12 cellular contexts compared by ENCODE assay signal in the genomic region with DNA sequence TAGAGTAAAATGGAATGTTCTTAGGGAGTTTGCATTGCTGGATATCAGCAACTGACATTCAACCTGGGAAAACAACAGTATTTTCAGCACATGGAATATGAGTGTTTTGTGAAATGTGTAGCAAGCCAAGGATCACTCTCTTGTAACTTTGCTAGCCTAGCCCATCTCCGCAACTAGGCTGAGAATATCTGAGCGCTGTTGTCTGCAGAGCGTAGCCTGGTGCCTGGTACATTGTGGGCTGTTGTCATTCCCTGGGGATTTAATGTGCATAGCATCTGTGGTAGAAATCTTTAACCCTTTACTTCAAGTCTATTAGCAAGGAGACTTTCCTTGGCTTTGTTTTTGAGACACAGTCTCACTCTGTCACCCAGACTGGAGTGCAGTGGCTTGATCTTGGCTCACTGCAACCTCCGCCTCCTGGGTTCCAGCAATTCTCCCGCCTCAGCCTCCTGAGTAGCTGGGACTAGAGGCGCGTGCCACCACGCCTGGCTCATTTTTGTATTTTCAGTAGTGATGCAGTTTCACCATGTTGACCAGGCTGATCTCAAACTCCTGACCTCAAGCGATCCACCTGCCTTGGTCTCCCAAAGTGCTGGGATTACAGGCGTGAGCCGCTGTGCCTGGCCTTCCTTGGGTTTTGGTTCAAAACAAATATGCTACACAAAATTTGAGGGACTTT. TPM values are rescaled to one million over a fixed set of nuclear protein-coding genes. Genes with fewer than 3 reads are reported as not detected.
"Had no signal": no experiment of that assay in that cellular context is flagged by ENCODE, and none has a peak within 500 bp of the region (broad histone marks: within the 10 kb centered on the region; RNA-seq: fewer than 3 reads in every experiment).

No MANE protein-coding gene starts in this region.

RNA-seq across cellular contexts. Expression of a gene that starts 14.4 kb away (rescaled TPM):
- total RNA-seq: activated T-helper 17 cell treated with anti-CD3 and anti-CD28 coated beads, Interleukin-2, amount 50 U/mL, for 72 hours; astrocyte; cardiac septum; fibroblast of lung; kidney; left ventricle myocardium inferior; natural killer cell treated with Interleukin-12 subunit alpha and Interleukin-12 subunit beta and Interleukin-15 and Interleukin-18, amount 100 ng/mL, for 72 hours; right cardiac atrium; ureter had no signal
- polyA plus RNA-seq: right cardiac atrium had no signal

RNA-seq across cellular contexts. Expression of a gene that starts 23.0 kb away (rescaled TPM):
- total RNA-seq: activated T-helper 17 cell treated with anti-CD3 and anti-CD28 coated beads, Interleukin-2, amount 50 U/mL, for 72 hours; astrocyte; cardiac septum; fibroblast of lung; kidney; left ventricle myocardium inferior; natural killer cell treated with Interleukin-12 subunit alpha and Interleukin-12 subunit beta and Interleukin-15 and Interleukin-18, amount 100 ng/mL, for 72 hours; posterior vena cava; right cardiac atrium; testis; ureter had no signal
- polyA plus RNA-seq: fibroblast of lung, right cardiac atrium, small intestine had no signal
